15 cellular contexts compared by ENCODE assay signal in genomic region chr14:84792722-84793410, GRCh38.
DNase-seq lines count a peak whose midpoint lies in the region; TF ChIP-seq lines count a peak whose summit lies in the region.
"Had no signal": no experiment of that assay in that cellular context is flagged by ENCODE, and none has a peak within 500 bp of the region (broad histone marks: within the 10 kb centered on the region; RNA-seq: fewer than 3 reads in every experiment).

No MANE protein-coding gene starts in this region.

- no peaks in the 10 kb centered on the region for H3K79me2 ChIP-seq in hepatocyte

- no peak for TF ChIP-seq CTCF in HEK293 (tag by site-specific recombination; IDR thresholded peaks at IDR 0.05)
- no peak for TF ChIP-seq CTCF in brain microvascular endothelial cell (IDR thresholded peaks at IDR 0.05; ENCODE audit: low read depth, low read length, missing control alignments)
- no peak for TF ChIP-seq CTCF in hepatocyte (IDR thresholded peaks at IDR 0.05; ENCODE audit: poor library complexity)
- no peak for TF ChIP-seq CTCF in progenitor cell of endocrine pancreas (IDR thresholded peaks at IDR 0.05; ENCODE audit: unreplicated experiment)
- no peak for TF ChIP-seq CTCF in right atrium auricular region (IDR thresholded peaks at IDR 0.05)

- WGBS in hepatocyte (ENCODE audit: low lambda C conversion rate, missing lambda C conversion rate), result 39% methylated on average over 4 of the region's 4 CpGs

- no peaks in the 10 kb centered on the region for H3K36me3 Mint-ChIP-seq in progenitor cell of endocrine pancreas (ENCODE audit: insufficient read depth)
- H3K36me3 Mint-ChIP-seq: CD14-positive monocyte; CD4-positive, alpha-beta memory T cell had no signal

- peak overlapping the region; percentile 11 for H3K4me2 ChIP-seq in hepatocyte
- H3K4me2 ChIP-seq: A549, BLaER1 had no signal

- DNase-seq in brain microvascular endothelial cell, result peak; percentile 35
- DNase-seq in hepatocyte (ENCODE audit: low spot score), result no peak
- no peak for DNase-seq in progenitor cell of endocrine pancreas (ENCODE audit: low spot score, unreplicated experiment)
- no peak for DNase-seq in MV-4-11 (lab: John Stamatoyannopoulos, UW)
- no peak for DNase-seq in H7
- no peak for DNase-seq in right atrium auricular region (ENCODE audit: low spot score)
- DNase-seq: CD4-positive, alpha-beta memory T cell; HCEC 1CT; HFFc6; IMR-90 had no signal

- CTCF ChIA-PET in HEK293 (lab: Yijun Ruan, JAX), result interaction anchor here (0.6 kb wide), 1 partner anchor 994 kb away, joined by 3 read pairs; no protein-coding TSS in a partner anchor

- peaks cover 7% of the 10 kb centered on the region for H3K9me3 Mint-ChIP-seq in progenitor cell of endocrine pancreas (ENCODE audit: low read depth)

- no peaks in the 10 kb centered on the region for H3K9me2 ChIP-seq in hepatocyte (replicated peaks; ENCODE audit: insufficient read depth)

- no peak overlapping the region for H3K4me3 Mint-ChIP-seq in progenitor cell of endocrine pancreas (ENCODE audit: low read depth)
- H3K4me3 Mint-ChIP-seq: CD14-positive monocyte; CD4-positive, alpha-beta memory T cell; HFFc6 had no signal

- H3K27me3 ChIP-seq in brain microvascular endothelial cell (replicated peaks), result no peaks in the 10 kb centered on the region
- H3K27me3 ChIP-seq in hepatocyte, result no peaks in the 10 kb centered on the region
- no peaks in the 10 kb centered on the region for H3K27me3 ChIP-seq in H7 (ENCODE audit: control insufficient read depth, insufficient read depth, low read length)
- no peaks in the 10 kb centered on the region for H3K27me3 ChIP-seq in right atrium auricular region
- H3K27me3 ChIP-seq: BLaER1 had no signal

- no peak overlapping the region for H3K27ac ChIP-seq in HEK293 (ENCODE audit: extremely low read depth, low read depth, low read length)
- H3K27ac ChIP-seq in brain microvascular endothelial cell, result no peak overlapping the region
- peak overlapping the region; percentile 39 for H3K27ac ChIP-seq in hepatocyte
- H3K27ac ChIP-seq in right atrium auricular region, result no peak overlapping the region
- H3K27ac ChIP-seq: A549, BLaER1 had no signal

- H3K36me3 ChIP-seq in HEK293 (ENCODE audit: control insufficient read depth in 2 of 2, insufficient read depth in 1 of 2, low read length in 2 of 2) (no peaks in the 10 kb centered on the region), brain microvascular endothelial cell (replicated peaks) (no peaks in the 10 kb centered on the region), hepatocyte (replicated peaks; ENCODE audit: insufficient read depth, low read depth) (no peaks in the 10 kb centered on the region), H7 (replicated peaks; ENCODE audit: control insufficient read depth, insufficient read depth, low read length) (no peaks in the 10 kb centered on the region), right atrium auricular region (no peaks in the 10 kb centered on the region)
- H3K36me3 ChIP-seq: BLaER1 had no signal

- H2AFZ ChIP-seq in hepatocyte, result no peak overlapping the region

- H3K4me1 Mint-ChIP-seq in progenitor cell of endocrine pancreas (ENCODE audit: low read depth), result peaks cover 5% of the 10 kb centered on the region
- H3K4me1 Mint-ChIP-seq: CD14-positive monocyte; CD4-positive, alpha-beta memory T cell had no signal

- H3K4me3 ChIP-seq in HEK293 (ENCODE audit: low read depth, low read length) (no peak overlapping the region), brain microvascular endothelial cell (ENCODE audit: low read depth, low read length) (no peak overlapping the region), hepatocyte (no peak overlapping the region), H7 (ENCODE audit: insufficient read depth, low read depth, low read length) (no peak overlapping the region), right atrium auricular region (no peak overlapping the region)
- H3K4me3 ChIP-seq: A549, BLaER1, K562 had no signal

- H3K4me1 ChIP-seq in HEK293 (ENCODE audit: control insufficient read depth, insufficient read depth, low read length) (peaks cover 7% of the 10 kb centered on the region; the same call in 1 of the 2 replicates), hepatocyte (ENCODE audit: insufficient read depth) (no peaks in the 10 kb centered on the region), right atrium auricular region (no peaks in the 10 kb centered on the region)
- H3K4me1 ChIP-seq: A549, BLaER1 had no signal

- no peaks in the 10 kb centered on the region for H4K20me1 ChIP-seq in hepatocyte (ENCODE audit: insufficient read depth, poor library complexity, severe bottlenecking)
- H4K20me1 ChIP-seq: BLaER1 had no signal

- in situ Hi-C loops in brain microvascular endothelial cell (cut with HindIII; ENCODE audit: low pct_ligation_motif_present, low sequenced_read_pairs), result no loop called here

- peak overlapping the region; percentile 1 for H3K27ac Mint-ChIP-seq in progenitor cell of endocrine pancreas
- H3K27ac Mint-ChIP-seq: CD4-positive, alpha-beta memory T cell; HFFc6 had no signal

- H3K27me3 Mint-ChIP-seq in progenitor cell of endocrine pancreas, result no peaks in the 10 kb centered on the region
- H3K27me3 Mint-ChIP-seq: CD4-positive, alpha-beta memory T cell had no signal

- POLR2A ChIA-PET in HEK293 (lab: Yijun Ruan, JAX), result no interaction called here

- H3K9me3 ChIP-seq in HEK293 (ENCODE audit: control insufficient read depth, insufficient read depth, low read depth, low read length) (no peaks in the 10 kb centered on the region), hepatocyte (ENCODE audit: low read depth) (no peaks in the 10 kb centered on the region), right atrium auricular region (no peaks in the 10 kb centered on the region)
- H3K9me3 ChIP-seq: A549, BLaER1 had no signal

TF ChIP-seq in HEK293, 187 proteins besides CTCF, POLR2A, EP300 and RAD21:
- peak; percentile 82 for TF ChIP-seq SETDB1 (IDR thresholded peaks at IDR 0.05; ENCODE audit: insufficient read length, low read length)
- TF ChIP-seq ZSCAN4 (tag by site-specific recombination; IDR thresholded peaks at IDR 0.05), result no peak
